ENCODE assay signal across 22 cellular contexts in the genomic region with DNA sequence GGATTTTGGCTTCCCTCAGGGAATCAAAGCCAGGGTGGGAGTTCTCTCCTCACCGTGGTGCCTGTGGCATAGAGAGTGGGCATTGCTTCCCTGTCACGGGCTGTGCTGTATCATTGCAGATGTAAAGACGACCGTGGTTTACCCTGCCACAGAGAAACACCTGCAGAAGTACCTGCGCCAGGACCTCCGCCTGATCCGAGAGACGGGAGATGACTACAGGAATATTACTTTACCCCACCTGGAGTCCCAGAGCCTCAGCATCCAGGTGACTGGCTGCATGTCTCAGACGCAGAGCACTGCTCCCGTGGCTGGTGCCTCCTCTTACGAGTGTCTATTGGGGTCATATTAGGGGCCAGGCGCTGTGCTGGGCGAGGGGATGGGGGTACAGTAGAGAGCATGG. TPM values are rescaled to one million over a fixed set of nuclear protein-coding genes. Genes with fewer than 3 reads are reported as not detected.
A peak's percentile ranks its signal among the peaks of the same experiment; 100 is the strongest.
DNase-seq lines count a peak whose midpoint lies in the region; ATAC-seq and TF ChIP-seq lines count a peak whose summit lies in the region.
"Had no signal": no experiment of that assay in that cellular context is flagged by ENCODE, and none has a peak within 500 bp of the region (broad histone marks: within the 10 kb centered on the region; RNA-seq: fewer than 3 reads in every experiment).

No MANE protein-coding gene starts in this region.

- no peaks in the 10 kb centered on the region for H3K4me1 ChIP-seq in upper lobe of right lung

- CTCF ChIA-PET in activated CD4-positive, alpha-beta memory T cell treated with anti-CD3 and anti-CD28 coated beads for 36 hours (lab: Charles Lee) = no interaction called here
- CTCF ChIA-PET in activated CD4-positive, alpha-beta memory T cell treated with anti-CD3 and anti-CD28 coated beads, Interleukin-2, amount 10 ng/mL, durations not matched to agents 7 days and 5 days (lab: Charles Lee) = no interaction called here
- CTCF ChIA-PET in activated CD8-positive, alpha-beta T cell treated with anti-CD3 and anti-CD28 coated beads for 36 hours (lab: Charles Lee) = no interaction called here

- ATAC-seq in activated CD8-positive, alpha-beta T cell treated with anti-CD3 and anti-CD28 coated beads for 36 hours = no peak
- no peak for ATAC-seq in natural killer cell
- no peak for ATAC-seq in upper lobe of right lung
- ATAC-seq in GM19455 (IDR thresholded peaks at IDR 0.05; ENCODE audit: unreplicated experiment) = no peak
- ATAC-seq: CD8-positive, alpha-beta T cell; GM23338; HCT116 had no signal

- H3K27ac ChIP-seq in upper lobe of right lung = no peak overlapping the region
- H3K27ac ChIP-seq: BLaER1 treated with 17β-estradiol and CSF1 and Interleukin-3, amounts not matched to agents 10 nM and 100 nM had no signal

- no peaks in the 10 kb centered on the region for H3K9me3 Mint-ChIP-seq in activated CD4-positive, alpha-beta memory T cell treated with anti-CD3 and anti-CD28 coated beads for 36 hours
- H3K9me3 Mint-ChIP-seq in activated CD4-positive, alpha-beta memory T cell treated with anti-CD3 and anti-CD28 coated beads, Interleukin-2, amount 10 ng/mL, durations not matched to agents 7 days and 5 days = no peaks in the 10 kb centered on the region
- H3K9me3 Mint-ChIP-seq in activated CD8-positive, alpha-beta T cell treated with anti-CD3 and anti-CD28 coated beads for 36 hours = no peaks in the 10 kb centered on the region
- no peaks in the 10 kb centered on the region for H3K9me3 Mint-ChIP-seq in natural killer cell
- H3K9me3 Mint-ChIP-seq: CD8-positive, alpha-beta T cell; GM23338 had no signal

- H3K4me1 Mint-ChIP-seq in activated CD4-positive, alpha-beta memory T cell treated with anti-CD3 and anti-CD28 coated beads for 36 hours (ENCODE audit: low read depth) = peaks cover 21% of the 10 kb centered on the region
- peaks cover 12% of the 10 kb centered on the region for H3K4me1 Mint-ChIP-seq in activated CD4-positive, alpha-beta memory T cell treated with anti-CD3 and anti-CD28 coated beads, Interleukin-2, amount 10 ng/mL, durations not matched to agents 7 days and 5 days
- peaks cover 20% of the 10 kb centered on the region for H3K4me1 Mint-ChIP-seq in activated CD8-positive, alpha-beta T cell treated with anti-CD3 and anti-CD28 coated beads for 36 hours (ENCODE audit: low read depth)
- peaks cover 79 to 80% of the 10 kb centered on the region in 2 donors for H3K4me1 Mint-ChIP-seq in natural killer cell

- intact Hi-C loops in activated CD4-positive, alpha-beta memory T cell treated with anti-CD3 and anti-CD28 coated beads for 36 hours (cut with micrococcal nuclease) = no loop called here
- intact Hi-C loops in activated CD8-positive, alpha-beta T cell treated with anti-CD3 and anti-CD28 coated beads for 36 hours (cut with micrococcal nuclease) = no loop called here
- intact Hi-C loops in natural killer cell (cut with micrococcal nuclease) = loop anchor here (5.0 kb wide), 1 partner anchor 819 kb away; no protein-coding TSS in a partner anchor
- intact Hi-C loops in upper lobe of right lung (cut with DNase I) = no loop called here

- no peak for DNase-seq in activated CD4-positive, alpha-beta memory T cell treated with anti-CD3 and anti-CD28 coated beads for 36 hours
- no peak for DNase-seq in activated CD4-positive, alpha-beta memory T cell treated with anti-CD3 and anti-CD28 coated beads, Interleukin-2, amount 10 ng/mL, durations not matched to agents 7 days and 5 days
- no peak for DNase-seq in activated CD8-positive, alpha-beta T cell treated with anti-CD3 and anti-CD28 coated beads for 36 hours
- no peak for DNase-seq in natural killer cell
- DNase-seq in upper lobe of right lung = peak; percentile 45
- DNase-seq in T-helper 9 cell = no peak
- no peak for DNase-seq in HCEC 1CT
- DNase-seq: 8988T; Calu3; CD8-positive, alpha-beta T cell; DMS153; KG1; NCI-H1092; NCI-H1436; NCI-H187 treated with DMSO at 0.1 percent for 48 hours; NCI-H345; NCI-H524; NCI-H82 had no signal

- no peaks in the 10 kb centered on the region for H3K27me3 ChIP-seq in upper lobe of right lung
- H3K27me3 ChIP-seq: BLaER1 treated with 17β-estradiol and CSF1 and Interleukin-3, amounts not matched to agents 10 nM and 100 nM had no signal

- H3K9me3 ChIP-seq in upper lobe of right lung = no peaks in the 10 kb centered on the region
- H3K9me3 ChIP-seq: BLaER1 treated with 17β-estradiol and CSF1 and Interleukin-3, amounts not matched to agents 10 nM and 100 nM had no signal

- peak overlapping the region; percentile 23 for H3K27ac Mint-ChIP-seq in activated CD4-positive, alpha-beta memory T cell treated with anti-CD3 and anti-CD28 coated beads for 36 hours
- no peak overlapping the region for H3K27ac Mint-ChIP-seq in activated CD4-positive, alpha-beta memory T cell treated with anti-CD3 and anti-CD28 coated beads, Interleukin-2, amount 10 ng/mL, durations not matched to agents 7 days and 5 days
- H3K27ac Mint-ChIP-seq in activated CD8-positive, alpha-beta T cell treated with anti-CD3 and anti-CD28 coated beads for 36 hours = peak overlapping the region; percentile 0
- H3K27ac Mint-ChIP-seq in natural killer cell = peak overlapping the region; percentile 88 to 97
- H3K27ac Mint-ChIP-seq: CD8-positive, alpha-beta T cell; GM23338 had no signal

- TF ChIP-seq CTCF in activated CD8-positive, alpha-beta T cell treated with anti-CD3 and anti-CD28 coated beads for 36 hours (IDR thresholded peaks at IDR 0.05) = no peak
- TF ChIP-seq CTCF in natural killer cell (IDR thresholded peaks at IDR 0.05) = no peak
- no peak for TF ChIP-seq CTCF in upper lobe of right lung (IDR thresholded peaks at IDR 0.05)

- H3K36me3 Mint-ChIP-seq in activated CD4-positive, alpha-beta memory T cell treated with anti-CD3 and anti-CD28 coated beads for 36 hours = peaks cover 10% of the 10 kb centered on the region
- H3K36me3 Mint-ChIP-seq in activated CD4-positive, alpha-beta memory T cell treated with anti-CD3 and anti-CD28 coated beads, Interleukin-2, amount 10 ng/mL, durations not matched to agents 7 days and 5 days (ENCODE audit: low read depth) = peaks cover 20% of the 10 kb centered on the region
- peaks cover 4% of the 10 kb centered on the region for H3K36me3 Mint-ChIP-seq in activated CD8-positive, alpha-beta T cell treated with anti-CD3 and anti-CD28 coated beads for 36 hours (ENCODE audit: low read depth)
- no peaks in the 10 kb centered on the region for H3K36me3 Mint-ChIP-seq in natural killer cell

- H3K4me3 ChIP-seq in upper lobe of right lung = no peak overlapping the region
- H3K4me3 ChIP-seq: BLaER1 treated with 17β-estradiol and CSF1 and Interleukin-3, amounts not matched to agents 10 nM and 100 nM; GM23338 had no signal

- H3K36me3 ChIP-seq in upper lobe of right lung = peaks cover 13% of the 10 kb centered on the region

- POLR2A ChIA-PET in activated CD4-positive, alpha-beta memory T cell treated with anti-CD3 and anti-CD28 coated beads for 36 hours (lab: Charles Lee) = no interaction called here
- POLR2A ChIA-PET in activated CD4-positive, alpha-beta memory T cell treated with anti-CD3 and anti-CD28 coated beads, Interleukin-2, amount 10 ng/mL, durations not matched to agents 7 days and 5 days (lab: Charles Lee) = no interaction called here
- POLR2A ChIA-PET in activated CD8-positive, alpha-beta T cell treated with anti-CD3 and anti-CD28 coated beads for 36 hours (lab: Charles Lee) = no interaction called here

- H3K27me3 Mint-ChIP-seq in activated CD4-positive, alpha-beta memory T cell treated with anti-CD3 and anti-CD28 coated beads for 36 hours = no peaks in the 10 kb centered on the region
- no peaks in the 10 kb centered on the region for H3K27me3 Mint-ChIP-seq in activated CD4-positive, alpha-beta memory T cell treated with anti-CD3 and anti-CD28 coated beads, Interleukin-2, amount 10 ng/mL, durations not matched to agents 7 days and 5 days
- H3K27me3 Mint-ChIP-seq in activated CD8-positive, alpha-beta T cell treated with anti-CD3 and anti-CD28 coated beads for 36 hours = no peaks in the 10 kb centered on the region
- H3K27me3 Mint-ChIP-seq in natural killer cell (ENCODE audit: low read depth in 2 of 2) = no peaks in the 10 kb centered on the region

- H3K4me3 Mint-ChIP-seq in activated CD4-positive, alpha-beta memory T cell treated with anti-CD3 and anti-CD28 coated beads for 36 hours = no peak overlapping the region
- no peak overlapping the region for H3K4me3 Mint-ChIP-seq in activated CD4-positive, alpha-beta memory T cell treated with anti-CD3 and anti-CD28 coated beads, Interleukin-2, amount 10 ng/mL, durations not matched to agents 7 days and 5 days
- no peak overlapping the region for H3K4me3 Mint-ChIP-seq in activated CD8-positive, alpha-beta T cell treated with anti-CD3 and anti-CD28 coated beads for 36 hours
- H3K4me3 Mint-ChIP-seq in natural killer cell = peak overlapping the region; percentile 80
- H3K4me3 Mint-ChIP-seq: CD8-positive, alpha-beta T cell; GM23338 had no signal

RNA-seq across cellular contexts. Expression of gene ST3GAL4, which starts 24.2 kb away (rescaled TPM):
- 10 to 100 TPM in 1 of 2 experiments, 1 to 10 TPM in 1; 9.8 to 10.7 TPM for total RNA-seq in activated CD4-positive, alpha-beta memory T cell treated with anti-CD3 and anti-CD28 coated beads for 36 hours
- total RNA-seq in activated CD4-positive, alpha-beta memory T cell treated with anti-CD3 and anti-CD28 coated beads, Interleukin-2, amount 10 ng/mL, durations not matched to agents 7 days and 5 days = 1 to 10 TPM; 7.4 to 8.5 TPM
- 10 to 100 TPM; 10.7 to 11.7 TPM for total RNA-seq in activated CD8-positive, alpha-beta T cell treated with anti-CD3 and anti-CD28 coated beads for 36 hours
- total RNA-seq in natural killer cell = 10 to 100 TPM; 43.3 to 57.6 (median 47.3) TPM
- 39.2 TPM for total RNA-seq in upper lobe of right lung

RNA-seq across cellular contexts. Expression of gene DCPS, which starts 27.4 kb away (rescaled TPM):
- total RNA-seq in activated CD4-positive, alpha-beta memory T cell treated with anti-CD3 and anti-CD28 coated beads for 36 hours = 10 to 100 TPM; 40.1 to 43.9 TPM
- total RNA-seq in activated CD4-positive, alpha-beta memory T cell treated with anti-CD3 and anti-CD28 coated beads, Interleukin-2, amount 10 ng/mL, durations not matched to agents 7 days and 5 days = 10 to 100 TPM; 34.5 to 35.8 TPM
- 10 to 100 TPM; 17.2 to 18.8 TPM for total RNA-seq in activated CD8-positive, alpha-beta T cell treated with anti-CD3 and anti-CD28 coated beads for 36 hours
- total RNA-seq in natural killer cell (10 to 100 TPM; 20.1 to 25.8 (median 23.1) TPM), upper lobe of right lung (15.5 TPM)

RNA-seq across cellular contexts. Expression of gene TIRAP, which starts 48.4 kb away (rescaled TPM):
- 1 to 10 TPM; 7.3 to 8.8 TPM for total RNA-seq in activated CD4-positive, alpha-beta memory T cell treated with anti-CD3 and anti-CD28 coated beads for 36 hours
- total RNA-seq in activated CD4-positive, alpha-beta memory T cell treated with anti-CD3 and anti-CD28 coated beads, Interleukin-2, amount 10 ng/mL, durations not matched to agents 7 days and 5 days = 10 to 100 TPM; 14.2 to 17.0 TPM
- 1 to 10 TPM; 4.6 to 4.9 TPM for total RNA-seq in activated CD8-positive, alpha-beta T cell treated with anti-CD3 and anti-CD28 coated beads for 36 hours
- total RNA-seq in natural killer cell = 10 to 100 TPM; 14.5 to 24.0 (median 19.5) TPM
- 13.7 TPM for total RNA-seq in upper lobe of right lung
